In the genomic region with DNA sequence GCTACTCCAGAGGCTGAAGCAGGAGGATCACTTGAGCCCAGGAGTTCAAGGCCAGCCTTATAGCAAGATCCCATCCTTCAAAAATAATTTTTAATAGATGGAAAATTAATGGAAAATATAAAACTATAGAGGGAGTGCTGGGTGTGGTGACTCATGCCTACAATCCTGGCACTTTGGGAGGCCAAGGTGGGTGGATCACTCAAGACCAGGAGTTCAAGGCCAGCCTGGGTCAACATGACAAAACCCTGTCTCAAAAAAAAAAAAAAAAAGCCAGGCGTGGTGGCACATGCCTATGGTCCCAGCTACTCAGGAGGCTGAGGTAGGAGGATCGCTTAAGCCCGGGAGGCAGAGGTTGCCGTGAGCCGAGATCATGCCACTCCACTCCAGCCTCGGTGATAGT, we compare ENCODE assay signal across 31 cellular contexts.
"Had no signal": no experiment of that assay in that cellular context is flagged by ENCODE, and none has a peak within 500 bp of the region (broad histone marks: within the 10 kb centered on the region; RNA-seq: fewer than 3 reads in every experiment).

No MANE protein-coding gene starts in this region.

- H3K36me3 ChIP-seq: adrenal gland, colonic mucosa, WERI-Rb-1 had no signal

- H3K36me3 Mint-ChIP-seq: activated CD4-positive, alpha-beta memory T cell treated with anti-CD3 and anti-CD28 coated beads for 36 hours had no signal

- H3K4me3 ChIP-seq: adrenal gland, body of pancreas, colonic mucosa had no signal

- H3K4me1 Mint-ChIP-seq: activated naive CD4-positive, alpha-beta T cell treated with anti-CD3 and anti-CD28 coated beads, Interleukin-2, amount 50 U/mL, for 24 hours; activated naive CD8-positive, alpha-beta T cell treated with anti-CD3 and anti-CD28 coated beads, Interleukin-2, amount 50 U/mL, for 24 hours had no signal

- DNase-seq: activated CD4-positive, alpha-beta memory T cell treated with anti-CD3 and anti-CD28 coated beads for 36 hours; activated CD4-positive, alpha-beta T cell treated with anti-CD3 and anti-CD28 coated beads for 36 hours; activated CD4-positive, alpha-beta T cell treated with anti-CD3 and anti-CD28 coated beads, Interleukin-2, amount 10 ng/mL, durations not matched to agents 24 days and 14 days; activated CD4-positive, CD25-positive, alpha-beta regulatory T cell; activated CD4-positive, CD25-positive, alpha-beta regulatory T cell treated with anti-CD3 and anti-CD28 coated beads, Interleukin-2, amount 50 U/mL, for 72 hours; activated CD8-positive, alpha-beta memory T cell treated with anti-CD3 and anti-CD28 coated beads, Interleukin-2, amount 10 ng/mL, durations not matched to agents 7 days and 5 days; activated CD8-positive, alpha-beta memory T cell treated with anti-CD3 and anti-CD28 coated beads, Interleukin-2, amount 50 U/mL, for 4 hours; activated CD8-positive, alpha-beta T cell treated with anti-CD3 and anti-CD28 coated beads, Interleukin-2, amount 10 ng/mL, durations not matched to agents 7 days and 5 days; activated gamma-delta T cell treated with Interleukin-2 at 50 U/mL for 16 hours; activated naive CD4-positive, alpha-beta T cell treated with Interleukin-2 at 50 U/mL for 16 hours; activated naive CD8-positive, alpha-beta T cell treated with anti-CD3 and anti-CD28 coated beads for 36 hours; activated naive CD8-positive, alpha-beta T cell treated with anti-CD3 and anti-CD28 coated beads, Interleukin-2, amount 50 U/mL, for 24 hours; activated T-cell treated with anti-CD3 and anti-CD28 coated beads, Interleukin-2, amount 50 U/mL, for 1 hour; activated T-cell treated with anti-CD3 and anti-CD28 coated beads, Interleukin-2, amount 50 U/mL, for 48 hours; amygdala; aorta; body of pancreas; caudate nucleus; cerebellar nuclear complex; colonic mucosa; effector CD8-positive, alpha-beta T cell; foreskin fibroblast; head of caudate nucleus; T-helper 1 cell; T-helper 17 cell; T1000; WERI-Rb-1 had no signal

- H3K27me3 Mint-ChIP-seq: activated CD4-positive, alpha-beta memory T cell treated with anti-CD3 and anti-CD28 coated beads for 36 hours; activated CD4-positive, alpha-beta T cell treated with anti-CD3 and anti-CD28 coated beads for 36 hours; activated CD8-positive, alpha-beta memory T cell treated with anti-CD3 and anti-CD28 coated beads, Interleukin-2, amount 10 ng/mL, durations not matched to agents 7 days and 5 days; T-helper 17 cell had no signal

- H3K4me3 Mint-ChIP-seq: activated CD4-positive, alpha-beta memory T cell treated with anti-CD3 and anti-CD28 coated beads for 36 hours; activated CD4-positive, alpha-beta T cell treated with anti-CD3 and anti-CD28 coated beads for 36 hours; activated CD4-positive, alpha-beta T cell treated with anti-CD3 and anti-CD28 coated beads, Interleukin-2, amount 10 ng/mL, durations not matched to agents 24 days and 14 days; activated CD8-positive, alpha-beta memory T cell treated with anti-CD3 and anti-CD28 coated beads, Interleukin-2, amount 10 ng/mL, durations not matched to agents 7 days and 5 days; activated CD8-positive, alpha-beta T cell treated with anti-CD3 and anti-CD28 coated beads, Interleukin-2, amount 10 ng/mL, durations not matched to agents 7 days and 5 days; activated naive CD4-positive, alpha-beta T cell treated with anti-CD3 and anti-CD28 coated beads, Interleukin-2, amount 50 U/mL, for 24 hours; activated naive CD8-positive, alpha-beta T cell treated with anti-CD3 and anti-CD28 coated beads for 36 hours; activated naive CD8-positive, alpha-beta T cell treated with anti-CD3 and anti-CD28 coated beads, Interleukin-2, amount 50 U/mL, for 24 hours; T-helper 17 cell; T-helper 2 cell treated with Interferon-gamma antibody and Interleukin-4, amounts not matched to agents 5 μg/mL and 100 μg/mL, for 36 hours had no signal

- H3K27me3 ChIP-seq: adrenal gland, body of pancreas, colonic mucosa had no signal

- H3K27ac Mint-ChIP-seq: activated CD4-positive, alpha-beta memory T cell treated with anti-CD3 and anti-CD28 coated beads for 36 hours; activated CD4-positive, alpha-beta T cell treated with anti-CD3 and anti-CD28 coated beads for 36 hours; activated CD4-positive, alpha-beta T cell treated with anti-CD3 and anti-CD28 coated beads, Interleukin-2, amount 10 ng/mL, durations not matched to agents 24 days and 14 days; activated CD8-positive, alpha-beta memory T cell treated with anti-CD3 and anti-CD28 coated beads, Interleukin-2, amount 10 ng/mL, durations not matched to agents 7 days and 5 days; activated CD8-positive, alpha-beta T cell treated with anti-CD3 and anti-CD28 coated beads, Interleukin-2, amount 10 ng/mL, durations not matched to agents 7 days and 5 days; activated naive CD4-positive, alpha-beta T cell treated with anti-CD3 and anti-CD28 coated beads, Interleukin-2, amount 50 U/mL, for 24 hours; activated naive CD8-positive, alpha-beta T cell treated with anti-CD3 and anti-CD28 coated beads for 36 hours; activated naive CD8-positive, alpha-beta T cell treated with anti-CD3 and anti-CD28 coated beads, Interleukin-2, amount 50 U/mL, for 24 hours; T-helper 17 cell; T-helper 2 cell treated with Interferon-gamma antibody and Interleukin-4, amounts not matched to agents 5 μg/mL and 100 μg/mL, for 36 hours had no signal

- H3K4me1 ChIP-seq: adrenal gland, body of pancreas, colonic mucosa had no signal

- ATAC-seq: activated CD4-positive, alpha-beta T cell treated with anti-CD3 and anti-CD28 coated beads for 36 hours; activated CD8-positive, alpha-beta memory T cell treated with anti-CD3 and anti-CD28 coated beads, Interleukin-2, amount 10 ng/mL, durations not matched to agents 7 days and 5 days; activated CD8-positive, alpha-beta T cell treated with anti-CD3 and anti-CD28 coated beads, Interleukin-2, amount 10 ng/mL, durations not matched to agents 7 days and 5 days; activated naive CD8-positive, alpha-beta T cell treated with anti-CD3 and anti-CD28 coated beads, Interleukin-2, amount 50 U/mL, for 24 hours; body of pancreas; esophagus mucosa; T-helper 17 cell had no signal

- H3K27ac ChIP-seq: adrenal gland, body of pancreas, colonic mucosa, WERI-Rb-1 had no signal

- H3K9me3 ChIP-seq: adrenal gland, body of pancreas, colonic mucosa had no signal

- H3K9me3 Mint-ChIP-seq: activated CD4-positive, alpha-beta memory T cell treated with anti-CD3 and anti-CD28 coated beads for 36 hours; activated CD4-positive, alpha-beta T cell treated with anti-CD3 and anti-CD28 coated beads, Interleukin-2, amount 10 ng/mL, durations not matched to agents 24 days and 14 days; activated naive CD4-positive, alpha-beta T cell treated with anti-CD3 and anti-CD28 coated beads, Interleukin-2, amount 50 U/mL, for 24 hours; activated naive CD8-positive, alpha-beta T cell treated with anti-CD3 and anti-CD28 coated beads, Interleukin-2, amount 50 U/mL, for 24 hours had no signal
